ENCODE assay signal across 1 cellular context in the genomic region with DNA sequence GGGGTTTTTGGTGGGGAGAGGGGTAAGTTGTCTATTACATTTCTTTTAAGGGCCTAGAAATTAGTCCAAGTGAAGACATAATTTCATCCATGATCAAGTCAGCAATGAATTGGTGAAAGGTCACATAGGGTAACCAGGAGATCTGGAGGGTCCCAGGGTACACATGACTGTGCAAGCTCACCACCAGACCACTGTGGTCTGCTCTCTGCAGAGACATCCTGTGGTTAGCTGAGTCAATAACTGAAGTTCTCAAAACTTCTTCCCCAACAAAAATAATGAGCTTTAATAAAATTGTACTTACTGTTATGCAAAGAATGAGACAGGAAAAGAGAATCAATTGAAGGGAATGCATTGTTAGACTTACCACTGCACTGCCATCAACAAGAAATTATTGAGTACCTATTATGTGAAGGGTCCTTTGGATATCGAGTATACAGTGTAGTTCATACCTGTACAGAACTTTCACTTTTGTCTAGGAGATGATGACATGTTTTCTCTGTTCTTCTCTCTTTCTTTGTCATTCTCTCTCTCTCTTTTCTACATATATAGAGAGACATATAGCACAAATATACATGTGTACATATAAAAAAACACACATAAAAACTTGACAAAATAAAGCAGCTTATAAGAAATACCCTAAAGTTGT.
TF ChIP-seq lines count a peak whose summit lies in the region.

No MANE protein-coding gene starts in this region.

TF ChIP-seq in IMR-90, 13 proteins besides CTCF, POLR2A, EP300 and RAD21:
- TF ChIP-seq RCOR1 (IDR thresholded peaks at IDR 0.05; ENCODE audit: insufficient replicate concordance, low read length) (no peak), MXI1 (IDR thresholded peaks at IDR 0.05; ENCODE audit: borderline replicate concordance, low read depth, low read length) (no peak), FOS (IDR thresholded peaks at IDR 0.05; ENCODE audit: low read depth, low read length) (no peak), NFE2L2 (IDR thresholded peaks at IDR 0.05; ENCODE audit: low read depth, low read length) (no peak), MAZ (IDR thresholded peaks at IDR 0.05; ENCODE audit: borderline replicate concordance, low read depth, low read length) (no peak), RFX5 (IDR thresholded peaks at IDR 0.05; ENCODE audit: low read depth, low read length) (no peak), SMC3 (IDR thresholded peaks at IDR 0.05; ENCODE audit: low read depth, low read length) (no peak)
- TF ChIP-seq, protein P1, sequence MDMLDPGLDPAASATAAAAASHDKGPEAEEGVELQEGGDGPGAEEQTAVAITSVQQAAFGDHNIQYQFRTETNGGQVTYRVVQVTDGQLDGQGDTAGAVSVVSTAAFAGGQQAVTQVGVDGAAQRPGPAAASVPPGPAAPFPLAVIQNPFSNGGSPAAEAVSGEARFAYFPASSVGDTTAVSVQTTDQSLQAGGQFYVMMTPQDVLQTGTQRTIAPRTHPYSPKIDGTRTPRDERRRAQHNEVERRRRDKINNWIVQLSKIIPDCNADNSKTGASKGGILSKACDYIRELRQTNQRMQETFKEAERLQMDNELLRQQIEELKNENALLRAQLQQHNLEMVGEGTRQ (IDR thresholded peaks at IDR 0.05; ENCODE audit: low read depth, low read length) = no peak
